8 cellular contexts compared by ENCODE assay signal in the genomic region with DNA sequence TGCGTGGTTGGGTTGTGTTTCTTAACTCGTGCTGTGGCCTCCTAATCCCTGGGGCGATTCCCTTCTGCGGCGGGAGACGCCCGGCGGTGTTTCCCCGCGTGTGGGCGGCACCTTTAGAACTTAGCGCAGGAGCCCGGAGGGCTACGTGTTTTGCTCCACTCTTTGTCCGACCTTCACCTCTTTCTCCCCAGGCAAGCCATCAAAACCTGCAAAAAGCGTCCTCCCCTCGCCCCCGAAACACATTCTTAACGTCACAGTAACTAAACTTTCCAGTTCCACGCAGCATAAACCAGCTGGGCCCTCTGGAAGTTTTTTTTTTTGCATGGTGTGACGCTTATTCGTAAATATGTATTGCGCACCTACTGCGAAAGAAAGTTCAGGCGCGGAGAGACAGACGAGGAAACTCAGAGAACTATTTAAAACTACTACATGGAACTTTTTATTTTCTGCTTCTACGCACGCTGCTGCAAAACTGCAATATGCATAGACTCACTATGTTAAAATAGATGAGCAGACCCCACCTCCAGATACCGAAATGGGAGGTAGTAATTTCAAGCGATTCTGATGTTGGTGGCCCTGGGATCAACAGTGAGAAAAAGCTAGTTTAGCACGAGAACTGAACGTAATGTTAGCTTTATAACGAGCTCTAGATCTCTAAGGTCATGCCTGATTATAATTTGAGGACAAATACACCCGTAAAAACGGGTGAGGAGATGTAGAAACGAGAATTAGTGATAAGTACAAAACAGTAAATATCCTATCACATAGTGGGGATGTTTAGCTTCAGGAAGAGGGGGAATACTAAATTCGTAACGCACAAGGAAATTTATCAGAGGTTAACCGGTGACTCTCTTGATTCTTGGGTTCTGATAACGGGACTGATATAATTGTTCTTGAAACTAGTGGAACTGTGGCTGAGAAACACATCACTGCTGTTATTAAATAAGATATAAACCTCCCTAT. TPM values are rescaled to one million over a fixed set of nuclear protein-coding genes. Genes with fewer than 3 reads are reported as not detected.
DNase-seq lines count a peak whose midpoint lies in the region; ATAC-seq and TF ChIP-seq lines count a peak whose summit lies in the region.

No MANE protein-coding gene starts in this region.

- H3F3A ChIP-seq in SU-DHL-6 (ENCODE audit: insufficient read depth) = no peaks in the 10 kb centered on the region

- H3K27me3 ChIP-seq in CD4-positive, CD25-positive, alpha-beta regulatory T cell (ENCODE audit: control insufficient read depth, insufficient read depth, low read length) = peaks cover 5% of the 10 kb centered on the region
- H3K27me3 ChIP-seq in SU-DHL-6 (ENCODE audit: low read length) (no peaks in the 10 kb centered on the region), lower lobe of right lung (ENCODE audit: low read depth) (no peaks in the 10 kb centered on the region)

- peak overlapping the region; percentile 62 for H2AFZ ChIP-seq in SU-DHL-6 (ENCODE audit: low read depth, low read length, severe bottlenecking)

- peak overlapping the region; percentile 96 for H3K4me3 ChIP-seq in CD4-positive, CD25-positive, alpha-beta regulatory T cell (ENCODE audit: low read depth, low read length)
- H3K4me3 ChIP-seq in SU-DHL-6 (ENCODE audit: insufficient read depth, low read length, poor library complexity, severe bottlenecking) (peak overlapping the region; percentile 59), lower lobe of right lung (peak overlapping the region; percentile 99)

- H3K9me3 ChIP-seq in CD4-positive, CD25-positive, alpha-beta regulatory T cell (ENCODE audit: control insufficient read depth in 2 of 2, low read length in 2 of 2) = no peaks in the 10 kb centered on the region
- no peaks in the 10 kb centered on the region for H3K9me3 ChIP-seq in SU-DHL-6 (ENCODE audit: insufficient read depth, low read length)
- no peaks in the 10 kb centered on the region for H3K9me3 ChIP-seq in lower lobe of right lung

- TF ChIP-seq CTCF in SU-DHL-6 (IDR thresholded peaks at IDR 0.05; ENCODE audit: insufficient read depth, low read length, poor library complexity, severe bottlenecking) (no peak), lower lobe of right lung (IDR thresholded peaks at IDR 0.05) (no peak)

- H3K79me2 ChIP-seq in SU-DHL-6 (ENCODE audit: insufficient read depth, low read length) = peaks cover 54% of the 10 kb centered on the region

- H3K27ac Mint-ChIP-seq in CD4-positive, CD25-positive, alpha-beta regulatory T cell = peak overlapping the region; percentile 98 to 100 (median 99)

- H3K9ac ChIP-seq in SU-DHL-6 (ENCODE audit: low read length) = peak overlapping the region; percentile 83

- intact Hi-C loops in lower lobe of right lung (cut with DNase I) = no loop called here

- DNase-seq in CD4-positive, CD25-positive, alpha-beta regulatory T cell = peak in 2 of 3 donors; percentile 61 to 66
- no peak for DNase-seq in lower lobe of right lung
- DNase-seq in stimulated activated CD8-positive, alpha-beta memory T cell treated with anti-CD3 and anti-CD28 coated beads, Interleukin-7, amount 100 ng/mL, for 24 hours (ENCODE audit: low read depth) = peak; percentile 41
- DNase-seq in central memory CD4-positive, alpha-beta T cell = no peak

- no peaks in the 10 kb centered on the region for H3K36me3 Mint-ChIP-seq in CD4-positive, CD25-positive, alpha-beta regulatory T cell

- H3K36me3 ChIP-seq in CD4-positive, CD25-positive, alpha-beta regulatory T cell (ENCODE audit: control insufficient read depth, insufficient read depth, low read length) = peaks cover 2% of the 10 kb centered on the region
- no peaks in the 10 kb centered on the region for H3K36me3 ChIP-seq in SU-DHL-6 (ENCODE audit: low read length)
- H3K36me3 ChIP-seq in lower lobe of right lung = no peaks in the 10 kb centered on the region

- no peaks in the 10 kb centered on the region; the same call in 1 of the 2 replicates for H4K20me1 ChIP-seq in SU-DHL-6 (ENCODE audit: low read depth, low read length)

- H3K4me2 ChIP-seq in SU-DHL-6 (ENCODE audit: low read depth, low read length, poor library complexity, severe bottlenecking) = peak overlapping the region; percentile 61

- peaks cover 17% of the 10 kb centered on the region for H3K27me3 Mint-ChIP-seq in CD4-positive, CD25-positive, alpha-beta regulatory T cell

- peak overlapping the region; percentile 94 to 99 (median 96) for H3K4me3 Mint-ChIP-seq in CD4-positive, CD25-positive, alpha-beta regulatory T cell

- peaks cover 5 to 51% (median 38%) of the 10 kb centered on the region in 4 donors for H3K4me1 Mint-ChIP-seq in CD4-positive, CD25-positive, alpha-beta regulatory T cell

- H3K4me1 ChIP-seq in CD4-positive, CD25-positive, alpha-beta regulatory T cell (ENCODE audit: control insufficient read depth, insufficient read depth, low read length, poor library complexity, severe bottlenecking) = peaks cover 36% of the 10 kb centered on the region
- peaks cover 23% of the 10 kb centered on the region for H3K4me1 ChIP-seq in lower lobe of right lung

- no peaks in the 10 kb centered on the region for H3K9me2 ChIP-seq in SU-DHL-6 (replicated peaks; ENCODE audit: insufficient read depth, low read length)

- H3K27ac ChIP-seq in CD4-positive, CD25-positive, alpha-beta regulatory T cell (ENCODE audit: insufficient read depth, low read length, poor library complexity, severe bottlenecking) = peak overlapping the region; percentile 99
- peak overlapping the region; percentile 74 for H3K27ac ChIP-seq in SU-DHL-6 (ENCODE audit: low read depth, low read length)
- peak overlapping the region; percentile 54 for H3K27ac ChIP-seq in cingulate gyrus (ENCODE audit: low read depth, low read length)
- peak overlapping the region; percentile 93 for H3K27ac ChIP-seq in lower lobe of right lung

- H3K9me3 Mint-ChIP-seq in CD4-positive, CD25-positive, alpha-beta regulatory T cell = peaks cover 0 to 2% (median 0%) of the 10 kb centered on the region in 7 donors

- ATAC-seq in CD4-positive, CD25-positive, alpha-beta regulatory T cell (ENCODE audit: low read depth in 2 of 2) = peak in 1 of 2 donors; percentile 5
- ATAC-seq in GM19328 (IDR thresholded peaks at IDR 0.05; ENCODE audit: unreplicated experiment) (peak; percentile 17), HG03378 (IDR thresholded peaks at IDR 0.05; ENCODE audit: unreplicated experiment) (peak; percentile 28), lower lobe of right lung (peak; percentile 57 to 76)

RNA-seq across cellular contexts. Expression of gene MTR, which starts 0.9 kb away (rescaled TPM):
- 44.5 TPM for total RNA-seq in CD4-positive, CD25-positive, alpha-beta regulatory T cell
- polyA plus RNA-seq in CD4-positive, CD25-positive, alpha-beta regulatory T cell = 10 to 100 TPM; 12.6 to 15.0 (median 14.5) TPM
- 35.7 TPM for total RNA-seq in lower lobe of right lung

Comparison
In these comparisons a context has a peak if more than half of its experiments do, and no peak if none do; other contexts are left out.
1. DNase-seq: peak in CD4-positive, CD25-positive, alpha-beta regulatory T cell (2 of 3) and stimulated activated CD8-positive, alpha-beta memory T cell treated with anti-CD3 and anti-CD28 coated beads, Interleukin-7, amount 100 ng/mL, for 24 hours (single experiment); none in lower lobe of right lung (single experiment) and central memory CD4-positive, alpha-beta T cell (single experiment).
2. Peak in every context shown above with its lines, with median percentiles within 50 percentile points of each other: H3K27ac ChIP-seq and H3K4me3 ChIP-seq.